Comparison of ENCODE assay signal across 14 cellular contexts in the genomic region with DNA sequence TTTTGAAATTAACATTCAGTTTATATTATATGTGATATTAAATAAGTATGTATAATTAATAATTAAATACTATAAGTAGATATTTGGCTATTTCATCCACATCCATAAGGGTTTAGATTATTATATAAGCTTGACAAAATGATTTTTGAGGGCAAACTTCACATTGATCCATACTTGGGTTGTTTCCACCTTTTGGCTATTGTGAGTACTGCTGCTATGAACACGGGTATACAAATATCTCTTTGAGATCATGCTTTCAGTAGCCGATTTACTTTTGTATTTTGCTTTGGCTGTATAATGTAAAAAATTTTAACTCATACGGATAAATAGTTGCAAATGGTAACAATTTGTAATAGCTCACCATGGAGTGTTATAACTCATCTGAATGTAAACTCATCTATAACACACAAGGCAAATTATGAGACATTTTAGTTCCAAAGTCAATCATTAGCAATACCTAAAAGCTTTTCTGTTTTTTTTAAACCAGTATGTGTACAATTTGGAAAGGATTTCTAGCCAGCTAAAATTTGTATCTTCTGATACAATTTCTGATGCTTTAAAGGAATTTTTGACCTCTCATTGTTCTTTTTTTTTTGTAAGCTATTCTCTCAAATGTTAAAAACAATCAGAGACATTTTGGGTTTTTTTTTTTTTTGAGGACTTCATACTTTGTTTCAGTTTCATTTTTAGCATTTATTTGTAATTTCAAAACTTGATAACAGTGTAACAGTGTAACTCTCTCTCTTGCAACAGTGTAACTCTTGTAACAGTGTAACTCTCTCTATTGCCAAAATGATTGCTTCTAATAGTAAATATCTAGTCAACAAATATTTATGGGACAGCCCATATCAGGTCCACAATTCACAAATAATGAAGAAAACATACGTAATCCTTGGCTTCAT. TPM values are rescaled to one million over a fixed set of nuclear protein-coding genes. Genes with fewer than 3 reads are reported as not detected.
DNase-seq lines count a peak whose midpoint lies in the region; ATAC-seq and TF ChIP-seq lines count a peak whose summit lies in the region.
"Had no signal": no experiment of that assay in that cellular context is flagged by ENCODE, and none has a peak within 500 bp of the region (broad histone marks: within the 10 kb centered on the region; RNA-seq: fewer than 3 reads in every experiment).

No MANE protein-coding gene starts in this region.

- POLR2A ChIA-PET in activated naive CD8-positive, alpha-beta T cell treated with anti-CD3 and anti-CD28 coated beads, Interleukin-2, amount 10 ng/mL, durations not matched to agents 7 days and 5 days (lab: Charles Lee) = no interaction called here
- POLR2A ChIA-PET in activated CD8-positive, alpha-beta T cell treated with anti-CD3 and anti-CD28 coated beads, Interleukin-2, amount 10 ng/mL, durations not matched to agents 7 days and 5 days (lab: Charles Lee) = no interaction called here
- POLR2A ChIA-PET in PC-3 (lab: Charles Lee; ENCODE audit: unreplicated experiment) = no interaction called here

- peak overlapping the region; percentile 37 for H3K4me3 Mint-ChIP-seq in activated naive CD8-positive, alpha-beta T cell treated with anti-CD3 and anti-CD28 coated beads, Interleukin-2, amount 10 ng/mL, durations not matched to agents 7 days and 5 days
- no peak overlapping the region for H3K4me3 Mint-ChIP-seq in activated naive CD8-positive, alpha-beta T cell treated with anti-CD3 and anti-CD28 coated beads, Interleukin-2, amount 50 U/mL, for 24 hours
- peak overlapping the region; percentile 49 for H3K4me3 Mint-ChIP-seq in activated CD8-positive, alpha-beta T cell treated with anti-CD3 and anti-CD28 coated beads, Interleukin-2, amount 10 ng/mL, durations not matched to agents 7 days and 5 days
- no peak overlapping the region for H3K4me3 Mint-ChIP-seq in type B pancreatic cell
- H3K4me3 Mint-ChIP-seq: HFFc6 had no signal

- no peak overlapping the region for H3K4me3 ChIP-seq in PC-3 (ENCODE audit: low read length)
- H3K4me3 ChIP-seq: testis had no signal

- H3K9me2 ChIP-seq in PC-3 (replicated peaks; ENCODE audit: low read length) = no peaks in the 10 kb centered on the region

- no peaks in the 10 kb centered on the region for H3K27me3 Mint-ChIP-seq in activated naive CD8-positive, alpha-beta T cell treated with anti-CD3 and anti-CD28 coated beads, Interleukin-2, amount 10 ng/mL, durations not matched to agents 7 days and 5 days
- H3K27me3 Mint-ChIP-seq in activated naive CD8-positive, alpha-beta T cell treated with anti-CD3 and anti-CD28 coated beads, Interleukin-2, amount 50 U/mL, for 24 hours = no peaks in the 10 kb centered on the region
- no peaks in the 10 kb centered on the region for H3K27me3 Mint-ChIP-seq in activated CD8-positive, alpha-beta T cell treated with anti-CD3 and anti-CD28 coated beads, Interleukin-2, amount 10 ng/mL, durations not matched to agents 7 days and 5 days (ENCODE audit: low read depth)
- peaks cover 21% of the 10 kb centered on the region for H3K27me3 Mint-ChIP-seq in type B pancreatic cell

- H3K4me1 ChIP-seq in PC-3 (ENCODE audit: insufficient read depth, low read length) = no peaks in the 10 kb centered on the region
- H3K4me1 ChIP-seq: testis had no signal

- H3K9me3 ChIP-seq in PC-3 (ENCODE audit: low read length) = no peaks in the 10 kb centered on the region
- H3K9me3 ChIP-seq: testis had no signal

- H2AFZ ChIP-seq in PC-3 (ENCODE audit: low read length) = no peak overlapping the region

- no peak for DNase-seq in activated naive CD8-positive, alpha-beta T cell treated with anti-CD3 and anti-CD28 coated beads, Interleukin-2, amount 10 ng/mL, durations not matched to agents 7 days and 5 days
- no peak for DNase-seq in activated naive CD8-positive, alpha-beta T cell treated with anti-CD3 and anti-CD28 coated beads, Interleukin-2, amount 50 U/mL, for 24 hours
- no peak for DNase-seq in activated CD8-positive, alpha-beta T cell treated with anti-CD3 and anti-CD28 coated beads, Interleukin-2, amount 10 ng/mL, durations not matched to agents 7 days and 5 days
- DNase-seq in type B pancreatic cell (ENCODE audit: extremely low spot score, unreplicated experiment) (no peak), cerebellar nuclear complex (lab: John Stamatoyannopoulos, UW) (no peak), PC-3 (no peak), GM03348 (ENCODE audit: low spot score) (no peak)
- DNase-seq: amygdala, HFFc6, NCI-H146, right cardiac atrium, SW 1271, testis had no signal

- no peak overlapping the region for H3K4me2 ChIP-seq in PC-3 (ENCODE audit: low read length)

- H3K9me3 Mint-ChIP-seq in activated naive CD8-positive, alpha-beta T cell treated with anti-CD3 and anti-CD28 coated beads, Interleukin-2, amount 10 ng/mL, durations not matched to agents 7 days and 5 days = no peaks in the 10 kb centered on the region
- H3K9me3 Mint-ChIP-seq in activated naive CD8-positive, alpha-beta T cell treated with anti-CD3 and anti-CD28 coated beads, Interleukin-2, amount 50 U/mL, for 24 hours = no peaks in the 10 kb centered on the region
- H3K9me3 Mint-ChIP-seq in activated CD8-positive, alpha-beta T cell treated with anti-CD3 and anti-CD28 coated beads, Interleukin-2, amount 10 ng/mL, durations not matched to agents 7 days and 5 days (ENCODE audit: insufficient read depth) = no peaks in the 10 kb centered on the region
- H3K9me3 Mint-ChIP-seq in type B pancreatic cell = peaks cover 5% of the 10 kb centered on the region
- H3K9me3 Mint-ChIP-seq: HFFc6 had no signal

- H3F3A ChIP-seq in PC-3 (ENCODE audit: low read length, unreplicated experiment) = no peaks in the 10 kb centered on the region

- H4K20me1 ChIP-seq in PC-3 (ENCODE audit: low read length) = no peaks in the 10 kb centered on the region

- no TSS peak for BruUV-seq in PC-3 (replicated peaks; lab: Mats Ljungman, UMichigan)

- TF ChIP-seq CTCF in type B pancreatic cell (conservative IDR thresholded peaks at IDR 0.05) = peak; percentile 55
- no peak for TF ChIP-seq CTCF in PC-3 (conservative IDR thresholded peaks at IDR 0.05; ENCODE audit: low read depth, low read length)

- H3K79me2 ChIP-seq in PC-3 (ENCODE audit: low read length) = no peaks in the 10 kb centered on the region

- no peak overlapping the region for H3K27ac ChIP-seq in PC-3 (ENCODE audit: low read length)
- H3K27ac ChIP-seq: testis had no signal

- H3K27ac Mint-ChIP-seq in activated naive CD8-positive, alpha-beta T cell treated with anti-CD3 and anti-CD28 coated beads, Interleukin-2, amount 10 ng/mL, durations not matched to agents 7 days and 5 days = peak overlapping the region; percentile 61
- H3K27ac Mint-ChIP-seq in activated naive CD8-positive, alpha-beta T cell treated with anti-CD3 and anti-CD28 coated beads, Interleukin-2, amount 50 U/mL, for 24 hours = no peak overlapping the region
- H3K27ac Mint-ChIP-seq in activated CD8-positive, alpha-beta T cell treated with anti-CD3 and anti-CD28 coated beads, Interleukin-2, amount 10 ng/mL, durations not matched to agents 7 days and 5 days = peak overlapping the region; percentile 60
- no peak overlapping the region for H3K27ac Mint-ChIP-seq in type B pancreatic cell
- H3K27ac Mint-ChIP-seq: HFFc6 had no signal

- no peaks in the 10 kb centered on the region for H3K36me3 Mint-ChIP-seq in activated naive CD8-positive, alpha-beta T cell treated with anti-CD3 and anti-CD28 coated beads, Interleukin-2, amount 10 ng/mL, durations not matched to agents 7 days and 5 days
- no peaks in the 10 kb centered on the region for H3K36me3 Mint-ChIP-seq in activated naive CD8-positive, alpha-beta T cell treated with anti-CD3 and anti-CD28 coated beads, Interleukin-2, amount 50 U/mL, for 24 hours (ENCODE audit: low read depth)
- H3K36me3 Mint-ChIP-seq in activated CD8-positive, alpha-beta T cell treated with anti-CD3 and anti-CD28 coated beads, Interleukin-2, amount 10 ng/mL, durations not matched to agents 7 days and 5 days (ENCODE audit: low read depth) = no peaks in the 10 kb centered on the region
- no peaks in the 10 kb centered on the region for H3K36me3 Mint-ChIP-seq in type B pancreatic cell

- ATAC-seq in activated naive CD8-positive, alpha-beta T cell treated with anti-CD3 and anti-CD28 coated beads, Interleukin-2, amount 10 ng/mL, durations not matched to agents 7 days and 5 days (ENCODE audit: low read depth) = no peak
- no peak for ATAC-seq in activated naive CD8-positive, alpha-beta T cell treated with anti-CD3 and anti-CD28 coated beads, Interleukin-2, amount 50 U/mL, for 24 hours
- peak; percentile 66 for ATAC-seq in HG02884 (IDR thresholded peaks at IDR 0.05; ENCODE audit: unreplicated experiment)
- no peak for ATAC-seq in activated CD8-positive, alpha-beta T cell treated with anti-CD3 and anti-CD28 coated beads, Interleukin-2, amount 10 ng/mL, durations not matched to agents 7 days and 5 days
- no peak for ATAC-seq in PC-3
- ATAC-seq: right cardiac atrium had no signal

- CTCF ChIA-PET in activated CD8-positive, alpha-beta T cell treated with anti-CD3 and anti-CD28 coated beads, Interleukin-2, amount 10 ng/mL, durations not matched to agents 7 days and 5 days (lab: Charles Lee) = no interaction called here
- CTCF ChIA-PET in PC-3 (lab: Charles Lee) = no interaction called here

- no peaks in the 10 kb centered on the region for H3K36me3 ChIP-seq in PC-3 (ENCODE audit: low read depth, low read length)

- 0 out of 2 replicates have a peak, but pooled peaks cover 14% of the 10 kb centered on the region for H3K27me3 ChIP-seq in PC-3 (ENCODE audit: low read length)
- H3K27me3 ChIP-seq: testis had no signal

- no peak overlapping the region for H3K9ac ChIP-seq in PC-3 (ENCODE audit: low read length)

- intact Hi-C loops in PC-3 (cut with micrococcal nuclease) = no loop called here

- peaks cover 7% of the 10 kb centered on the region for H3K4me1 Mint-ChIP-seq in activated naive CD8-positive, alpha-beta T cell treated with anti-CD3 and anti-CD28 coated beads, Interleukin-2, amount 10 ng/mL, durations not matched to agents 7 days and 5 days
- peaks cover 11% of the 10 kb centered on the region for H3K4me1 Mint-ChIP-seq in activated naive CD8-positive, alpha-beta T cell treated with anti-CD3 and anti-CD28 coated beads, Interleukin-2, amount 50 U/mL, for 24 hours
- peaks cover 8% of the 10 kb centered on the region for H3K4me1 Mint-ChIP-seq in activated CD8-positive, alpha-beta T cell treated with anti-CD3 and anti-CD28 coated beads, Interleukin-2, amount 10 ng/mL, durations not matched to agents 7 days and 5 days (ENCODE audit: low read depth)
- H3K4me1 Mint-ChIP-seq in type B pancreatic cell (ENCODE audit: unreplicated experiment) = no peaks in the 10 kb centered on the region

RNA-seq across cellular contexts. Expression of a gene that starts 51.8 kb away (rescaled TPM):
- total RNA-seq in activated naive CD8-positive, alpha-beta T cell treated with anti-CD3 and anti-CD28 coated beads, Interleukin-2, amount 10 ng/mL, durations not matched to agents 7 days and 5 days = not detected
- not detected for total RNA-seq in activated CD8-positive, alpha-beta T cell treated with anti-CD3 and anti-CD28 coated beads, Interleukin-2, amount 10 ng/mL, durations not matched to agents 7 days and 5 days
- 12.1 and 12.4 TPM in 2 replicates for total RNA-seq in type B pancreatic cell (ENCODE audit: low replicate concordance)
- total RNA-seq in PC-3 (2014; rRNA removed) = not detected in 2 replicates
- total RNA-seq: HFFc6, right cardiac atrium had no signal

Comparison
In these comparisons a context has a peak if more than half of its experiments do, and no peak if none do; other contexts are left out.
1. H3K27ac Mint-ChIP-seq: peak in activated naive CD8-positive, alpha-beta T cell treated with anti-CD3 and anti-CD28 coated beads, Interleukin-2, amount 10 ng/mL, durations not matched to agents 7 days and 5 days (single experiment) and activated CD8-positive, alpha-beta T cell treated with anti-CD3 and anti-CD28 coated beads, Interleukin-2, amount 10 ng/mL, durations not matched to agents 7 days and 5 days (single experiment); none in activated naive CD8-positive, alpha-beta T cell treated with anti-CD3 and anti-CD28 coated beads, Interleukin-2, amount 50 U/mL, for 24 hours (single experiment) and type B pancreatic cell (single experiment).
2. H3K4me3 Mint-ChIP-seq: peak in activated naive CD8-positive, alpha-beta T cell treated with anti-CD3 and anti-CD28 coated beads, Interleukin-2, amount 10 ng/mL, durations not matched to agents 7 days and 5 days (single experiment) and activated CD8-positive, alpha-beta T cell treated with anti-CD3 and anti-CD28 coated beads, Interleukin-2, amount 10 ng/mL, durations not matched to agents 7 days and 5 days (single experiment); none in activated naive CD8-positive, alpha-beta T cell treated with anti-CD3 and anti-CD28 coated beads, Interleukin-2, amount 50 U/mL, for 24 hours (single experiment) and type B pancreatic cell (single experiment).
3. RNA of a gene that starts 51.8 kb away (total RNA-seq): 12.1 to 12.4 TPM in type B pancreatic cell; not detected in activated naive CD8-positive, alpha-beta T cell treated with anti-CD3 and anti-CD28 coated beads, Interleukin-2, amount 10 ng/mL, durations not matched to agents 7 days and 5 days, not detected in activated CD8-positive, alpha-beta T cell treated with anti-CD3 and anti-CD28 coated beads, Interleukin-2, amount 10 ng/mL, durations not matched to agents 7 days and 5 days and not detected in PC-3; every median in the first group is over 10 times any median in the second.